ENCODE assay signal across 2 cellular contexts in genomic region chr6:31252625-31253024, GRCh38.
TF ChIP-seq lines count a peak whose summit lies in the region.

No MANE protein-coding gene starts in this region.

TF ChIP-seq in H1, 55 proteins besides CTCF, POLR2A, EP300 and RAD21:
- TF ChIP-seq KDM1A (IDR thresholded peaks at IDR 0.05; ENCODE audit: borderline replicate concordance, low read length) = no peak
- TF ChIP-seq CHD7 (IDR thresholded peaks at IDR 0.05; ENCODE audit: insufficient replicate concordance, low read length) = no peak
- TF ChIP-seq SIX5 (IDR thresholded peaks at IDR 0.05; ENCODE audit: low read depth, low read length) = no peak
- no peak for TF ChIP-seq GABPA (IDR thresholded peaks at IDR 0.05; ENCODE audit: borderline replicate concordance, insufficient read depth, low read length)
- no peak for TF ChIP-seq CBX5 (IDR thresholded peaks at IDR 0.05; ENCODE audit: low read depth, low read length)
- TF ChIP-seq POU5F1 (IDR thresholded peaks at IDR 0.05; ENCODE audit: low read depth, low read length) = no peak
TF ChIP-seq in H1: peak in this region for 0.

TF ChIP-seq in SK-N-SH treated with all-trans-retinoic acid at 6 μM for 48 hours, 23 proteins besides CTCF, POLR2A, EP300 and RAD21:
- TF ChIP-seq ZNF70 (CRISPR knock-in tag; IDR thresholded peaks at IDR 0.05) (no peak), POU6F1 (CRISPR knock-in tag; IDR thresholded peaks at IDR 0.05; ENCODE audit: borderline replicate concordance, low read depth) (no peak), ISL1 (CRISPR knock-in tag; IDR thresholded peaks at IDR 0.05) (no peak), SNAI2 (CRISPR knock-in tag; IDR thresholded peaks at IDR 0.05) (no peak), ZNF8 (CRISPR knock-in tag; IDR thresholded peaks at IDR 0.05) (no peak), PPARA (CRISPR knock-in tag; IDR thresholded peaks at IDR 0.05; ENCODE audit: borderline replicate concordance) (no peak), ZC3H10 (CRISPR knock-in tag; IDR thresholded peaks at IDR 0.05) (no peak), ARNTL (CRISPR knock-in tag; IDR thresholded peaks at IDR 0.05; ENCODE audit: borderline replicate concordance, low read depth) (no peak), GLIS3 (CRISPR knock-in tag; IDR thresholded peaks at IDR 0.05) (no peak), CREB5 (CRISPR knock-in tag; IDR thresholded peaks at IDR 0.05; ENCODE audit: low read depth) (no peak), TOX (CRISPR knock-in tag; IDR thresholded peaks at IDR 0.05; ENCODE audit: borderline replicate concordance) (no peak), ZFP30 (CRISPR knock-in tag; IDR thresholded peaks at IDR 0.05) (no peak), BACH2 (CRISPR knock-in tag; IDR thresholded peaks at IDR 0.05; ENCODE audit: borderline replicate concordance) (no peak), RARB (CRISPR knock-in tag; IDR thresholded peaks at IDR 0.05) (no peak), CSDC2 (CRISPR knock-in tag; IDR thresholded peaks at IDR 0.05) (no peak), ESRRG (CRISPR knock-in tag; IDR thresholded peaks at IDR 0.05) (no peak), TCF4 (CRISPR knock-in tag; IDR thresholded peaks at IDR 0.05; ENCODE audit: borderline replicate concordance) (no peak), PATZ1 (CRISPR knock-in tag; IDR thresholded peaks at IDR 0.05; ENCODE audit: borderline replicate concordance) (no peak), OSR1 (CRISPR knock-in tag; IDR thresholded peaks at IDR 0.05) (no peak), TSHZ2 (CRISPR knock-in tag; IDR thresholded peaks at IDR 0.05) (no peak)
